8 cellular contexts compared by ENCODE assay signal in genomic region chr17:45124797-45125122, GRCh38. TPM values are rescaled to one million over a fixed set of nuclear protein-coding genes. Genes with fewer than 3 reads are reported as not detected.
A peak's percentile ranks its signal among the peaks of the same experiment; 100 is the strongest.
DNase-seq lines count a peak whose midpoint lies in the region; ATAC-seq, FAIRE-seq and TF ChIP-seq lines count a peak whose summit lies in the region.
"Not testable (repeated sequence)": the region's sequence is repeated elsewhere in the genome, so short reads cannot be mapped to it uniquely, and the experiment has no call there.

No MANE protein-coding gene starts in this region.

- CTCF ChIA-PET in H1 (lab: Charles Lee; ENCODE audit: partially characterized antibody), result interaction anchor here (1.1 to 3.0 kb wide), 4 partner anchors 10 to 73 kb away, joined by 3 to 17 read pairs (median 5); partner anchors contain the start of gene ACBD4

- TF ChIP-seq RAD21 in H1 (IDR thresholded peaks at IDR 0.05 in 1 of 2, conservative IDR thresholded peaks at IDR 0.05 in 1 of 2; ENCODE audit: low read depth in 2 of 2, low read length in 2 of 2), result not testable (repeated sequence)

- not testable (repeated sequence) for H3K14ac ChIP-seq in H1 (ENCODE audit: insufficient read length)

- not testable (repeated sequence) for H4K5ac ChIP-seq in H1 (ENCODE audit: insufficient read length, low read depth, low read length)

- not testable (repeated sequence) for H2AFZ ChIP-seq in H1 (ENCODE audit: low read length)

- not testable (repeated sequence) for TF ChIP-seq EP300 in H1 (IDR thresholded peaks at IDR 0.05; ENCODE audit: borderline replicate concordance in 1 of 2, low read depth in 2 of 2, low read length in 2 of 2)

- H3K36me3 ChIP-seq in BLaER1 treated with 17β-estradiol and CSF1 and Interleukin-3, amounts not matched to agents 10 nM and 100 nM, result peaks cover 0 to 17% (median 0%) of the 10 kb centered on the region in 11 experiments; a peak in 3 of 22 replicates
- not testable (repeated sequence) for H3K36me3 ChIP-seq in MG63; H1 (ENCODE audit: control insufficient read depth in 2 of 4, insufficient read depth in 4 of 4, low read length in 3 of 4); muscle layer of colon (ENCODE audit: insufficient read depth, low read length); urinary bladder (ENCODE audit: insufficient read depth)
- H3K36me3 ChIP-seq in left ventricle myocardium inferior, result peaks cover 13% of the 10 kb centered on the region

- peak overlapping the region in 7 of 11 experiments; percentile 19 to 66 (median 54); a peak in 9 of 22 replicates for H3K27ac ChIP-seq in BLaER1 treated with 17β-estradiol and CSF1 and Interleukin-3, amounts not matched to agents 10 nM and 100 nM
- not testable (repeated sequence) for H3K27ac ChIP-seq in H1 (ENCODE audit: low read depth, low read length)
- H3K27ac ChIP-seq in left ventricle myocardium inferior (replicated peaks), result peak overlapping the region; percentile 66
- peak overlapping the region; percentile 52 for H3K27ac ChIP-seq in muscle layer of colon (ENCODE audit: low read depth, low read length)
- H3K27ac ChIP-seq in skin epidermis, result peak overlapping the region in 19 of 21 experiments; percentile 8 to 84 (median 68)
- H3K27ac ChIP-seq in urinary bladder (ENCODE audit: low read depth), result peak overlapping the region; percentile 83

- intact Hi-C loops in left ventricle myocardium inferior (cut with micrococcal nuclease), result not testable (repeated sequence)

- not testable (repeated sequence) for H3K56ac ChIP-seq in H1 (replicated peaks; ENCODE audit: insufficient read length, low read depth, low read length)

- not testable (repeated sequence) for H3K18ac ChIP-seq in H1 (ENCODE audit: extremely low read depth, low read length)

- not testable (repeated sequence) for H4K91ac ChIP-seq in H1 (replicated peaks; ENCODE audit: insufficient read length, low read length)

- peaks cover 0 to 39% (median 2%) of the 10 kb centered on the region in 11 experiments; a peak in 9 of 22 replicates for H4K20me1 ChIP-seq in BLaER1 treated with 17β-estradiol and CSF1 and Interleukin-3, amounts not matched to agents 10 nM and 100 nM
- H4K20me1 ChIP-seq in H1 (replicated peaks in 1 of 2; ENCODE audit: control insufficient read depth in 1 of 2, insufficient read depth in 2 of 2, low read length in 2 of 2), result not testable (repeated sequence)

- not testable (repeated sequence) for ATAC-seq in activated T-helper 17 cell treated with anti-CD3 and anti-CD28 coated beads, Interleukin-2, amount 50 U/mL, for 72 hours (replicated peaks)

- H2BK15ac ChIP-seq in H1 (ENCODE audit: low read length), result not testable (repeated sequence)

- H2BK12ac ChIP-seq in H1 (ENCODE audit: low read depth, low read length), result peak overlapping the region; percentile 27; the same call in 1 of the 2 replicates

- 99% methylated on average over 5 of the region's 5 CpGs; no CpG with 5 or more reads in 1 of the 2 experiments for whole genome bisulfite sequencing in H1 (ENCODE audit: extremely low coverage in 1 of 2, insufficient coverage in 1 of 2, insufficient read length in 1 of 2, insufficient replicate concordance in 2 of 2, low coverage in 1 of 2, low lambda C conversion rate in 2 of 2, missing lambda C conversion rate in 1 of 2), 2 experiments
- WGBS in urinary bladder, result 68% methylated on average over 5 of the region's 5 CpGs

- TF ChIP-seq CTCF in H1 (IDR thresholded peaks at IDR 0.05; ENCODE audit: control extremely low read depth in 1 of 3, insufficient read depth in 1 of 3, low read depth in 1 of 3, low read length in 3 of 3); left ventricle myocardium inferior (IDR thresholded peaks at IDR 0.05; ENCODE audit: borderline replicate concordance): not testable (repeated sequence)

- not testable (repeated sequence) for FAIRE-seq in H1 (lab: Jason Lieb, UNC)

- not testable (repeated sequence) for H3K36me3 Mint-ChIP-seq in activated T-helper 17 cell treated with anti-CD3 and anti-CD28 coated beads, Interleukin-2, amount 50 U/mL, for 72 hours (ENCODE audit: low read depth)

- H3K4me2 ChIP-seq in BLaER1 treated with 17β-estradiol and CSF1 and Interleukin-3, amounts not matched to agents 10 nM and 100 nM, result peak overlapping the region in 10 of 11 experiments; percentile 32 to 73 (median 57); a peak in 17 of 22 replicates
- not testable (repeated sequence) for H3K4me2 ChIP-seq in H1 (ENCODE audit: insufficient read depth in 1 of 2, low read depth in 2 of 2, low read length in 2 of 2)

- H3K23me2 ChIP-seq in H1 (ENCODE audit: low read depth, low read length), result not testable (repeated sequence)

- DNase-seq in MG63, result peak; percentile 49
- DNase-seq in H1 (ENCODE audit: low read depth in 1 of 2, low spot score in 2 of 2); left ventricle myocardium inferior: not testable (repeated sequence)

- H3K4me3 Mint-ChIP-seq in activated T-helper 17 cell treated with anti-CD3 and anti-CD28 coated beads, Interleukin-2, amount 50 U/mL, for 72 hours, result not testable (repeated sequence)

- peak overlapping the region; percentile 46 for H3K27ac Mint-ChIP-seq in activated T-helper 17 cell treated with anti-CD3 and anti-CD28 coated beads, Interleukin-2, amount 50 U/mL, for 72 hours

- H3K4ac ChIP-seq in H1 (replicated peaks; ENCODE audit: insufficient read length, low read depth, low read length), result not testable (repeated sequence)

- H3K79me1 ChIP-seq in H1 (ENCODE audit: low read depth, low read length), result not testable (repeated sequence)

- H2AK5ac ChIP-seq in H1 (ENCODE audit: low read depth, low read length), result not testable (repeated sequence)

- H3K9me3 Mint-ChIP-seq in activated T-helper 17 cell treated with anti-CD3 and anti-CD28 coated beads, Interleukin-2, amount 50 U/mL, for 72 hours, result not testable (repeated sequence)

- H3K23ac ChIP-seq in H1 (ENCODE audit: insufficient read length), result not testable (repeated sequence)

- not testable (repeated sequence) for H3K79me2 ChIP-seq in H1 (ENCODE audit: control insufficient read depth in 1 of 2, insufficient read depth in 2 of 2, low read length in 2 of 2)

- TF ChIP-seq POLR2A in H1 (IDR thresholded peaks at IDR 0.05; ENCODE audit: control extremely low read depth in 1 of 2, low read depth in 2 of 2, low read length in 2 of 2), result not testable (repeated sequence)

- not testable (repeated sequence) for H3K27me3 Mint-ChIP-seq in activated T-helper 17 cell treated with anti-CD3 and anti-CD28 coated beads, Interleukin-2, amount 50 U/mL, for 72 hours

- H4K8ac ChIP-seq in H1 (ENCODE audit: extremely low read depth, insufficient read depth, low read length), result not testable (repeated sequence)

- POLR2A ChIA-PET in H1 (lab: Charles Lee; ENCODE audit: partially characterized antibody), result interaction anchor here (15.8 kb wide), 1 partner anchor 24 kb away, joined by 185 read pairs; the partner anchor contains the start of gene HEXIM1

- H3K9ac ChIP-seq in BLaER1 treated with 17β-estradiol and CSF1 and Interleukin-3, amounts not matched to agents 10 nM and 100 nM, result peak overlapping the region in 7 of 11 experiments; percentile 24 to 51 (median 36); a peak in 8 of 22 replicates
- not testable (repeated sequence) for H3K9ac ChIP-seq in H1 (replicated peaks in 1 of 4; ENCODE audit: extremely low read depth in 1 of 4, low read depth in 3 of 4, low read length in 3 of 4); muscle layer of colon (ENCODE audit: low read length)

- H3K4me1 Mint-ChIP-seq in activated T-helper 17 cell treated with anti-CD3 and anti-CD28 coated beads, Interleukin-2, amount 50 U/mL, for 72 hours, result not testable (repeated sequence)

- peaks cover 21 to 68% (median 33%) of the 10 kb centered on the region in 10 experiments for H3K4me1 ChIP-seq in BLaER1 treated with 17β-estradiol and CSF1 and Interleukin-3, amounts not matched to agents 10 nM and 100 nM
- H3K4me1 ChIP-seq in H1 (replicated peaks in 1 of 4; ENCODE audit: control insufficient read depth in 3 of 4, insufficient read depth in 4 of 4, low read length in 3 of 4) (peaks cover 0 to 18% (median 10%) of the 10 kb centered on the region in 4 experiments; a peak in 5 of 7 replicates), left ventricle myocardium inferior (peaks cover 80% of the 10 kb centered on the region), muscle layer of colon (ENCODE audit: insufficient read depth, low read length) (peaks cover 47% of the 10 kb centered on the region)
- H3K4me1 ChIP-seq in urinary bladder (ENCODE audit: insufficient read depth), result not testable (repeated sequence)

- not testable (repeated sequence) for H3K4me3 ChIP-seq in BLaER1 treated with 17β-estradiol and CSF1 and Interleukin-3, amounts not matched to agents 10 nM and 100 nM; MG63; H1 (ENCODE audit: extremely low read depth in 1 of 4, insufficient read depth in 2 of 4, low read depth in 3 of 4, low read length in 4 of 4); left ventricle myocardium inferior; muscle layer of colon (ENCODE audit: low read depth in 1 of 2, low read length in 2 of 2); skin epidermis; urinary bladder (ENCODE audit: low read depth, low read length)

- H3K27me3 ChIP-seq in BLaER1 treated with 17β-estradiol and CSF1 and Interleukin-3, amounts not matched to agents 10 nM and 100 nM; MG63; H1 (replicated peaks in 1 of 4; ENCODE audit: control insufficient read depth in 3 of 4, extremely low read depth in 1 of 4, insufficient read depth in 3 of 4, low read length in 3 of 4); left ventricle myocardium inferior (ENCODE audit: low read depth); muscle layer of colon (ENCODE audit: control insufficient read depth in 1 of 2, insufficient read depth in 2 of 2, low read length in 2 of 2): not testable (repeated sequence)

- H2BK5ac ChIP-seq in H1 (ENCODE audit: low read depth, low read length), result 0 out of 2 replicates have a peak overlapping the region, but pooled peaks have one; percentile 52

- not testable (repeated sequence) for H3K9me3 ChIP-seq in BLaER1 treated with 17β-estradiol and CSF1 and Interleukin-3, amounts not matched to agents 10 nM and 100 nM (replicated peaks in 1 of 11); MG63; H1 (ENCODE audit: insufficient read depth in 2 of 2, low read depth in 1 of 2, low read length in 1 of 2); left ventricle myocardium inferior (replicated peaks); muscle layer of colon (ENCODE audit: low read length)

- not testable (repeated sequence) for H2BK120ac ChIP-seq in H1 (replicated peaks; ENCODE audit: low read depth, low read length)

- not testable (repeated sequence) for H2BK20ac ChIP-seq in H1 (ENCODE audit: low read length)

RNA-seq across cellular contexts. Expression of gene PLCD3, which starts 7.6 kb away (rescaled TPM):
- total RNA-seq in MG63 (2014; rRNA removed; shearing (Covaris generic); ENCODE audit: low replicate concordance), result 9.4 and 13.3 TPM in 2 replicates
- total RNA-seq in activated T-helper 17 cell treated with anti-CD3 and anti-CD28 coated beads, Interleukin-2, amount 50 U/mL, for 72 hours, result 1 to 10 TPM; 3.1 to 6.5 TPM
- total RNA-seq in H1 (2021; fragmentation: NEBNext Ultra II Directional; extraction: Animal tissue kit (Norgen Biotek cat#: 25700)), result 42.7 and 48.1 TPM in 2 replicates
- polyA plus RNA-seq in H1 (2011; rRNA removed) (26.5 and 32.3 TPM in 2 replicates), urinary bladder (84.1 TPM)
- 24.7 TPM for polyA plus RNA-seq in H1 (2011; cell fraction: cytosol; rRNA removed)
- 28.3 TPM for polyA plus RNA-seq in H1 (2011; cell fraction: nucleus; rRNA removed)
- 21.6 to 33.0 TPM (median 28.2 TPM) in 4 replicates for polyA plus RNA-seq in H1 (2012, experiment 1 of 2)
- 27.8 TPM for polyA plus RNA-seq in H1 (2012, experiment 2 of 2)
- 20.4 TPM for polyA plus RNA-seq in H1 (2013, experiment 1 of 2)
- polyA plus RNA-seq in H1 (2013, experiment 2 of 2), result 20.7 TPM
- polyA minus RNA-seq in H1 (2011; rRNA and poly(A)+ RNA removed), result 16.3 and 24.8 TPM in 2 replicates
- 18.3 TPM for polyA minus RNA-seq in H1 (2011; cell fraction: cytosol; rRNA and poly(A)+ RNA removed)
- polyA minus RNA-seq in H1 (2011; cell fraction: nucleus; rRNA and poly(A)+ RNA removed), result 25.1 TPM
- total RNA-seq in left ventricle myocardium inferior (146 TPM), urinary bladder (18.1 TPM)

RNA-seq across cellular contexts. Expression of gene ACBD4, which starts 10.7 kb away (rescaled TPM):
- 2.7 and 5.0 TPM in 2 replicates for total RNA-seq in MG63 (2014; rRNA removed; shearing (Covaris generic); ENCODE audit: low replicate concordance)
- total RNA-seq in activated T-helper 17 cell treated with anti-CD3 and anti-CD28 coated beads, Interleukin-2, amount 50 U/mL, for 72 hours, result 10 to 100 TPM in 1 of 2 donors, 1 to 10 TPM in 1; 9.8 to 12.6 TPM
- 9.3 and 10.7 TPM in 2 replicates for total RNA-seq in H1 (2021; fragmentation: NEBNext Ultra II Directional; extraction: Animal tissue kit (Norgen Biotek cat#: 25700))
- polyA plus RNA-seq in H1 (2011; rRNA removed) (7.3 and 14.2 TPM in 2 replicates), urinary bladder (18.2 TPM)
- 15.5 TPM for polyA plus RNA-seq in H1 (2011; cell fraction: cytosol; rRNA removed)
- polyA plus RNA-seq in H1 (2011; cell fraction: nucleus; rRNA removed), result 47.3 TPM
- 10.5 to 14.1 TPM (median 12.7 TPM) in 4 replicates for polyA plus RNA-seq in H1 (2012, experiment 1 of 2)
- 9.2 TPM for polyA plus RNA-seq in H1 (2012, experiment 2 of 2)
- 9.3 TPM for polyA plus RNA-seq in H1 (2013, experiment 1 of 2)
- polyA plus RNA-seq in H1 (2013, experiment 2 of 2), result 7.3 TPM
- 7.1 and 7.7 TPM in 2 replicates for polyA minus RNA-seq in H1 (2011; rRNA and poly(A)+ RNA removed)
- 8.5 TPM for polyA minus RNA-seq in H1 (2011; cell fraction: cytosol; rRNA and poly(A)+ RNA removed)
- 18.7 TPM for polyA minus RNA-seq in H1 (2011; cell fraction: nucleus; rRNA and poly(A)+ RNA removed)
- total RNA-seq in left ventricle myocardium inferior (6.4 TPM), urinary bladder (4.5 TPM)

RNA-seq across cellular contexts. Expression of gene HEXIM1, which starts 23.5 kb away (rescaled TPM):
- 20.3 and 20.8 TPM in 2 replicates for total RNA-seq in MG63 (2014; rRNA removed; shearing (Covaris generic); ENCODE audit: low replicate concordance)
- 10 to 100 TPM; 45.9 to 66.4 TPM for total RNA-seq in activated T-helper 17 cell treated with anti-CD3 and anti-CD28 coated beads, Interleukin-2, amount 50 U/mL, for 72 hours
- 36.9 and 38.3 TPM in 2 replicates for total RNA-seq in H1 (2021; fragmentation: NEBNext Ultra II Directional; extraction: Animal tissue kit (Norgen Biotek cat#: 25700))
- polyA plus RNA-seq in H1 (2011; rRNA removed), result 9.1 and 11.1 TPM in 2 replicates
- 14.0 TPM for polyA plus RNA-seq in H1 (2011; cell fraction: cytosol; rRNA removed)
- polyA plus RNA-seq in H1 (2011; cell fraction: nucleus; rRNA removed), result 10.2 TPM
- polyA plus RNA-seq in H1 (2012, experiment 1 of 2), result 16.8 to 21.8 TPM (median 20.6 TPM) in 4 replicates
- polyA plus RNA-seq in H1 (2012, experiment 2 of 2), result 7.1 TPM
- 18.9 TPM for polyA plus RNA-seq in H1 (2013, experiment 1 of 2)
- polyA plus RNA-seq in H1 (2013, experiment 2 of 2), result 18.6 TPM
- polyA minus RNA-seq in H1 (2011; rRNA and poly(A)+ RNA removed), result 2.5 and 3.5 TPM in 2 replicates
- polyA minus RNA-seq in H1 (2011; cell fraction: cytosol; rRNA and poly(A)+ RNA removed), result 6.5 TPM
- polyA minus RNA-seq in H1 (2011; cell fraction: nucleus; rRNA and poly(A)+ RNA removed), result 7.7 TPM
- total RNA-seq in left ventricle myocardium inferior, result 28.8 TPM
- 19.2 TPM for total RNA-seq in urinary bladder
- polyA plus RNA-seq in urinary bladder, result 22.0 TPM

RNA-seq across cellular contexts. Expression of gene HEXIM2, which starts 36.9 kb away (rescaled TPM):
- total RNA-seq in MG63 (2014; rRNA removed; shearing (Covaris generic); ENCODE audit: low replicate concordance), result 20.6 and 34.3 TPM in 2 replicates
- total RNA-seq in activated T-helper 17 cell treated with anti-CD3 and anti-CD28 coated beads, Interleukin-2, amount 50 U/mL, for 72 hours, result 1 to 10 TPM; 6.1 to 8.5 TPM
- 13.2 and 13.9 TPM in 2 replicates for total RNA-seq in H1 (2021; fragmentation: NEBNext Ultra II Directional; extraction: Animal tissue kit (Norgen Biotek cat#: 25700))
- 7.5 and 10.6 TPM in 2 replicates for polyA plus RNA-seq in H1 (2011; rRNA removed)
- polyA plus RNA-seq in H1 (2011; cell fraction: cytosol; rRNA removed), result 11.8 TPM
- polyA plus RNA-seq in H1 (2011; cell fraction: nucleus; rRNA removed), result 9.0 TPM
- polyA plus RNA-seq in H1 (2012, experiment 1 of 2), result 7.8 to 13.6 TPM (median 12.5 TPM) in 4 replicates
- 13.0 TPM for polyA plus RNA-seq in H1 (2012, experiment 2 of 2)
- polyA plus RNA-seq in H1 (2013, experiment 1 of 2), result 4.2 TPM
- 4.1 TPM for polyA plus RNA-seq in H1 (2013, experiment 2 of 2)
- polyA minus RNA-seq in H1 (2011; rRNA and poly(A)+ RNA removed), result 5.9 and 6.0 TPM in 2 replicates
- 5.0 TPM for polyA minus RNA-seq in H1 (2011; cell fraction: cytosol; rRNA and poly(A)+ RNA removed)
- polyA minus RNA-seq in H1 (2011; cell fraction: nucleus; rRNA and poly(A)+ RNA removed), result 5.5 TPM
- 7.0 TPM for total RNA-seq in left ventricle myocardium inferior
- total RNA-seq in urinary bladder, result 2.0 TPM
- polyA plus RNA-seq in urinary bladder, result 7.9 TPM
